ENCODE assay signal across 8 cellular contexts in the genomic region with DNA sequence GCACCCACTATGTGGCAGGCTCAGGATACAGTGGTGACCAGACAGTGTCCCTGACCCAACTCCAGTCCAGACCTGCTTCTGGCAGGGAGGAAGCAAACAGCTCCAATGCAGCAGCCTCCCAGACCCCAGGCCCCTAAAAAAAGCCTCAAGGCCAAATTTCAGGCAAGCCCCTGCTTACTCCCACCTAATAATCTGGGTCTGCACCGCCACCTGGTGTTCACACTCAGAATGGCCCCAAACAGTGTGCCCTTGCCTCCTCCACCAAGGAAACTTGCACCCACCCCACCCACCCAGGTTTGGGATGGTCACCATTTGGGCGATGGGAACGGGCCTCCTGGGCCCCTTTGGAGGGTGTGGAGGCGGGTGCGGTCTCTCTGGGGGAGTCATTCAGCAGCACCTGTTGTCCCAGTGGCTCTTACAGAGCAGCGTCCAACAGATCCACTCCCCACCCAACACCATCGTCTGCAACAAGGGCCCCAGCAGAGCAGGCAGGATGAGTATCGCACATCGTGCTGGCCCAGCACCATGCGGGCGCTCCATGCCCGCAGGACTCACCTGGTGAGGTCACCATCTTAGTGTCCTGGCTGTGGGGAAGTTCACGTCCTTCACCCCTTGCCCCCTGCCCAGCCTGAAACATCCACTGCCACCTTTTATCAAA. TPM values are rescaled to one million over a fixed set of nuclear protein-coding genes. Genes with fewer than 3 reads are reported as not detected.
DNase-seq lines count a peak whose midpoint lies in the region; ATAC-seq, FAIRE-seq and TF ChIP-seq lines count a peak whose summit lies in the region.

No MANE protein-coding gene starts in this region.

- in situ Hi-C loops in Panc1 (cut with HindIII; ENCODE audit: low pct_unique_long_range_greater_than_20kb, low sequenced_read_pairs) = no loop called here

- FAIRE-seq in GM18507 (lab: Jason Lieb, UNC) = peak; percentile 41

- CTCF ChIA-PET in Panc1 (lab: Charles Lee) = no interaction called here

- 41 to 61% (median 51%) methylated on average over 9 to 13 of the region's 13 CpGs for WGBS in psoas muscle, 3 donors

- TF ChIP-seq CTCF in Panc1 (IDR thresholded peaks at IDR 0.05) (peak; percentile 80), psoas muscle (IDR thresholded peaks at IDR 0.05) (peak; percentile 70)

- DNase-seq in AG08395 (ENCODE audit: low spot score) (peak; percentile 66), GM18507 (ENCODE audit: extremely low spot score, insufficient read length, low read depth) (peak; percentile 54), Panc1 (ENCODE audit: low read depth, low spot score) (no peak), glomerular visceral epithelial cell (ENCODE audit: extremely low spot score) (peak; percentile 38), psoas muscle (peak; percentile 49 to 68)
- DNase-seq in activated T-helper 9 cell treated with anti-CD3 and anti-CD28 coated beads, Interleukin-2, amount 50 U/mL, for 16 hours (ENCODE audit: low read depth) = peak; percentile 39

- H3K9me3 ChIP-seq in Panc1 (ENCODE audit: control insufficient read depth, insufficient read depth, low read depth, low read length) (no peaks in the 10 kb centered on the region), psoas muscle (no peaks in the 10 kb centered on the region)

- POLR2A ChIA-PET in Panc1 (lab: Charles Lee) = no interaction called here

- ATAC-seq in Panc1 (peak; percentile 70), psoas muscle (peak; percentile 46 to 80 (median 62)), HG03520 (IDR thresholded peaks at IDR 0.05; ENCODE audit: unreplicated experiment) (no peak), HG03045 (IDR thresholded peaks at IDR 0.05; ENCODE audit: unreplicated experiment) (no peak)

- H3K27ac ChIP-seq in Panc1 (ENCODE audit: low read length) (no peak overlapping the region), psoas muscle (no peak overlapping the region)

- no peaks in the 10 kb centered on the region for H3K27me3 ChIP-seq in Panc1 (ENCODE audit: control insufficient read depth, insufficient read depth, low read length)
- H3K27me3 ChIP-seq in psoas muscle (ENCODE audit: insufficient read depth in 3 of 3, low read length in 2 of 3) = peaks cover 0 to 1% (median 0%) of the 10 kb centered on the region in 3 donors

- no TSS peak for BruUV-seq in Panc1 (replicated peaks; lab: Mats Ljungman, UMichigan)

- intact Hi-C loops in Panc1 (cut with micrococcal nuclease; ENCODE audit: unreplicated experiment) (loop anchor here (2.0 kb wide), 1 partner anchor 203 kb away; no protein-coding TSS in a partner anchor), psoas muscle (cut with DNase I) (no loop called here)

- H3K4me1 ChIP-seq in Panc1 (ENCODE audit: control insufficient read depth, insufficient read depth, low read length) (no peaks in the 10 kb centered on the region), psoas muscle (no peaks in the 10 kb centered on the region)

- H3K36me3 ChIP-seq in Panc1 (ENCODE audit: control insufficient read depth, insufficient read depth, low read length) = no peaks in the 10 kb centered on the region
- no peaks in the 10 kb centered on the region for H3K36me3 ChIP-seq in psoas muscle (ENCODE audit: insufficient read depth in 1 of 2, low read depth in 1 of 2)

- H3K4me3 ChIP-seq in Panc1 (ENCODE audit: low read depth in 2 of 2, low read length in 2 of 2) = no peak overlapping the region
- H3K4me3 ChIP-seq in psoas muscle = no peak overlapping the region

RNA-seq across cellular contexts. Expression of gene C3orf18, which starts 17.3 kb away (rescaled TPM):
- total RNA-seq in Panc1 (2021; ENCODE audit: unreplicated experiment) (5.0 TPM), psoas muscle (10 to 100 TPM in 3 of 4 donors, 1 to 10 TPM in 1; 7.3 to 30.1 (median 15.2) TPM)
- polyA plus RNA-seq in Panc1 (2012; ENCODE audit: insufficient read length) = 9.5 TPM
- 10 to 100 TPM; 14.0 to 26.3 (median 18.8) TPM for polyA plus RNA-seq in psoas muscle

RNA-seq across cellular contexts. Expression of gene HEMK1, which starts 19.1 kb away (rescaled TPM):
- total RNA-seq in Panc1 (2021; ENCODE audit: unreplicated experiment) = 12.1 TPM
- 12.5 TPM for polyA plus RNA-seq in Panc1 (2012; ENCODE audit: insufficient read length)
- total RNA-seq in psoas muscle = 10 to 100 TPM in 2 of 4 donors, 1 to 10 TPM in 2; 6.1 to 16.2 (median 9.3) TPM
- polyA plus RNA-seq in psoas muscle = 10 to 100 TPM in 1 of 3 donors, 1 to 10 TPM in 2; 6.4 to 12.8 (median 10.0) TPM

RNA-seq across cellular contexts. Expression of gene CACNA2D2, which starts 46.8 kb away (rescaled TPM):
- total RNA-seq in Panc1 (2021; ENCODE audit: unreplicated experiment) = 0.59 TPM
- polyA plus RNA-seq in Panc1 (2012; ENCODE audit: insufficient read length) = 1.3 TPM
- total RNA-seq in psoas muscle = 1 to 10 TPM in 2 of 4 donors, under 1 TPM in 2; 0.56 to 1.6 (median 1.2) TPM
- under 1 TPM; 0.14 to 0.83 (median 0.77) TPM for polyA plus RNA-seq in psoas muscle

Comparison
In these comparisons a context has a peak if more than half of its experiments do, and no peak if none do; other contexts are left out.
1. ATAC-seq: peak in Panc1 (single experiment) and psoas muscle (4 of 4); none in HG03520 (single experiment) and HG03045 (single experiment).